Comparison of ENCODE assay signal across 8 cellular contexts in the genomic region with DNA sequence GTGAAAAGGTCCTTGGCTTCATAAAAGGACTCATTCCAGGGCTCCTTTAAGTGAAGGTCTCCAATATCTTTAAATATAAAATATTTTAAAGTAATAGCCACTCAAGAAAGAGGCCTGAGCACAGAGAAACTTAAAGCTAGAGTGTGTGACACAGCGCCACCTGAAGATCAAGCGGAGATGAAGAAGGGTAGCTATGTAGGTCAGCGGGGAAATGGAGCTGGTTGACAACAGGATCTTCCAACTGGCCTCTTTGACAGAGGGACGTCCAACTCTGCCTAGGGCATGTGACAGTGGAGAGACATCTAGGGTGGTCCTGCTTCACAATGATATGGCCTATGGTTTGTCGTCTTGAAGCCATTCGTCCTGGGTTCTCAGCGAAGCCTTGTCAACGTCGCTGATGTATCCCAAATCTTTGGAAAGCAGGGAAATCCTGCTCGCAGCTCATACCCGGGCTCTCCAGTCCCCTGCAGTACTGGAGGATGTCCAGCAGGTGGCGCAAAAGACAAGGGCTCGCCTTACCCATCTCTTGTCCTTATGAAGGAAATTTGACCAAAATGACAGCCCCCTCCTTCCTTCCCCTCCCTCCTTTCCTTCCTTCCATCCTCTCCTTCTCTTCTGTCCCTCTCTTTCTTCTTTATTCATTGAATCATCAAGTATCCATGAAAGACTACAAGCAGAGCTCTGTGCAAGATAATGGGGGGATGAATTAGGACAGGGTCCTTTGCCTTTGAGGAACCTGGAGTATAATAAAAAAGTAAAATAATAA. TPM values are rescaled to one million over a fixed set of nuclear protein-coding genes. Genes with fewer than 3 reads are reported as not detected.
A peak's percentile ranks its signal among the peaks of the same experiment; 100 is the strongest.
DNase-seq lines count a peak whose midpoint lies in the region; ATAC-seq and TF ChIP-seq lines count a peak whose summit lies in the region.

No MANE protein-coding gene starts in this region.

- H3K27me3 Mint-ChIP-seq in activated T-helper 17 cell treated with anti-CD3 and anti-CD28 coated beads, Interleukin-2, amount 50 U/mL, for 72 hours: peaks cover 4% of the 10 kb centered on the region

- H3K9me3 ChIP-seq in Peyer's patch (no peaks in the 10 kb centered on the region), tibial artery (no peaks in the 10 kb centered on the region)

- no peak for TF ChIP-seq POLR2A in Peyer's patch (IDR thresholded peaks at IDR 0.05)

- peak; percentile 58 for ATAC-seq in activated T-helper 17 cell treated with anti-CD3 and anti-CD28 coated beads, Interleukin-2, amount 50 U/mL, for 72 hours (replicated peaks)
- no peak for ATAC-seq in HG02798 (IDR thresholded peaks at IDR 0.05; ENCODE audit: poor library complexity, unreplicated experiment)

- no peak overlapping the region for H3K4me3 ChIP-seq in Peyer's patch
- no peak overlapping the region for H3K4me3 ChIP-seq in foreskin fibroblast (ENCODE audit: low read depth in 1 of 2, low read length in 2 of 2)
- H3K4me3 ChIP-seq in tibial artery: no peak overlapping the region

- H3K27ac ChIP-seq in Peyer's patch (no peak overlapping the region), tibial artery (no peak overlapping the region)

- no peaks in the 10 kb centered on the region for H3K4me1 ChIP-seq in Peyer's patch
- peaks cover 0 to 9% (median 3%) of the 10 kb centered on the region in 4 donors for H3K4me1 ChIP-seq in tibial artery

- no peaks in the 10 kb centered on the region for H3K4me1 Mint-ChIP-seq in activated T-helper 17 cell treated with anti-CD3 and anti-CD28 coated beads, Interleukin-2, amount 50 U/mL, for 72 hours

- DNase-seq in DMS79 (lab: John Stamatoyannopoulos, UW) (peak; percentile 33), HK-2 (ENCODE audit: unreplicated experiment) (peak; percentile 68), Peyer's patch (peak in 2 of 3 donors; percentile 59 to 76), foreskin fibroblast (peak; percentile 39 to 74), nucleus accumbens (lab: John Stamatoyannopoulos, UW) (peak in 48 of 56 donors; percentile 4 to 81 (median 50)), tibial artery (peak; percentile 34 to 79)

- H3K36me3 Mint-ChIP-seq in activated T-helper 17 cell treated with anti-CD3 and anti-CD28 coated beads, Interleukin-2, amount 50 U/mL, for 72 hours (ENCODE audit: low read depth): no peaks in the 10 kb centered on the region

- TF ChIP-seq CTCF in Peyer's patch (IDR thresholded peaks at IDR 0.05) (peak; percentile 66 to 95 (median 84)), foreskin fibroblast (IDR thresholded peaks at IDR 0.05; ENCODE audit: low read depth, low read length) (peak; percentile 98), tibial artery (IDR thresholded peaks at IDR 0.05) (peak; percentile 84 to 90)

- no peaks in the 10 kb centered on the region for H3K27me3 ChIP-seq in Peyer's patch
- H3K27me3 ChIP-seq in tibial artery: no peaks in the 10 kb centered on the region

- no peak overlapping the region for H3K27ac Mint-ChIP-seq in activated T-helper 17 cell treated with anti-CD3 and anti-CD28 coated beads, Interleukin-2, amount 50 U/mL, for 72 hours

- H3K36me3 ChIP-seq in Peyer's patch (no peaks in the 10 kb centered on the region), tibial artery (no peaks in the 10 kb centered on the region)

- no peak overlapping the region for H3K4me3 Mint-ChIP-seq in activated T-helper 17 cell treated with anti-CD3 and anti-CD28 coated beads, Interleukin-2, amount 50 U/mL, for 72 hours

- no peaks in the 10 kb centered on the region for H3K9me3 Mint-ChIP-seq in activated T-helper 17 cell treated with anti-CD3 and anti-CD28 coated beads, Interleukin-2, amount 50 U/mL, for 72 hours

- intact Hi-C loops in tibial artery (cut with DNase I; ENCODE audit: low total_unique reads): loop anchor here (2.0 to 5.0 kb wide), 2 partner anchors 118 to 705 kb away; no protein-coding TSS in a partner anchor

RNA-seq across cellular contexts. Expression of a gene that starts 59.6 kb away (rescaled TPM):
- total RNA-seq in Peyer's patch: 1 to 10 TPM in 2 of 4 donors, under 1 TPM in 2; 0.35 to 3.1 (median 1.6) TPM
- 1 to 10 TPM in 1 of 2 donors, under 1 TPM in 1; 0.16 to 1.1 TPM for total RNA-seq in activated T-helper 17 cell treated with anti-CD3 and anti-CD28 coated beads, Interleukin-2, amount 50 U/mL, for 72 hours
